In the genomic region with DNA sequence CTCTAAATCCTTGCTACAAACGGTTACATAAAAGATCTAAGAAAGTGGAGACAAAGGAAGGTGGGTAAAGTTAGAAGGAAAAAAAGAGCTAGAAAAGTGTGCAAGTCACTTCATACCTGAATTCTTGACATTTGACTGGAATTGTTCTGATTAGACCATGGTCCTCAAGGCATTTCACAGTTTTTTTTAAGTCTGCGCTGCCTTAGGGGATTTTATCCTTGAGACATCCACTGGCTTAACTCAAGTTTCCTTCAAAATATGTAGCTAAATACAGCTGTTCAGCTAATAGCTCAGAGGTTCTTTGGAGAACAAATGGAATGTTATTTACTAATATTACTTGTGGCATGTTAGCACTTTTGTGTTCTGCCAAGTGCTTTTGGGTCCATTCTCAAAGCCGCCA, we compare ENCODE assay signal across 38 cellular contexts.
"Had no signal": no experiment of that assay in that cellular context is flagged by ENCODE, and none has a peak within 500 bp of the region (broad histone marks: within the 10 kb centered on the region; RNA-seq: fewer than 3 reads in every experiment).

No MANE protein-coding gene starts in this region.

- H3K4me3 ChIP-seq: adrenal gland, ascending aorta, body of pancreas, breast epithelium, cardiac muscle cell had no signal

- H3K27me3 ChIP-seq: adrenal gland, ascending aorta, body of pancreas, brain microvascular endothelial cell, breast epithelium, cardiac muscle cell had no signal

- H3K36me3 ChIP-seq: adrenal gland, ascending aorta, brain microvascular endothelial cell, breast epithelium, cardiac muscle cell had no signal

- H3K27ac ChIP-seq: adrenal gland, ascending aorta, body of pancreas, brain microvascular endothelial cell, breast epithelium, cardiac muscle cell had no signal

- H3K4me1 ChIP-seq: adrenal gland, ascending aorta, body of pancreas, breast epithelium had no signal

- H3K27me3 Mint-ChIP-seq: activated naive CD8-positive, alpha-beta T cell treated with anti-CD3 and anti-CD28 coated beads, Interleukin-2, amount 10 ng/mL, durations not matched to agents 7 days and 5 days; activated T-helper 17 cell treated with anti-CD3 and anti-CD28 coated beads, Interleukin-2, amount 50 U/mL, for 72 hours; brain; central memory CD8-positive, alpha-beta T cell had no signal

- DNase-seq: activated effector memory CD4-positive, alpha-beta T cell treated with anti-CD3 and anti-CD28 coated beads, Interleukin-2, amount 50 U/mL, for 16 hours; activated effector memory CD4-positive, alpha-beta T cell treated with Interleukin-2 at 50 U/mL for 16 hours; activated gamma-delta T cell; activated gamma-delta T cell treated with Interleukin-2 at 50 U/mL for 16 hours; activated naive CD4-positive, alpha-beta T cell; activated naive CD4-positive, alpha-beta T cell treated with anti-CD3 and anti-CD28 coated beads for 36 hours; activated naive CD4-positive, alpha-beta T cell treated with anti-CD3 and anti-CD28 coated beads, Interleukin-2, amount 50 U/mL, for 16 hours; activated naive CD4-positive, alpha-beta T cell treated with Interleukin-2 at 50 U/mL for 16 hours; activated naive CD8-positive, alpha-beta T cell treated with anti-CD3 and anti-CD28 coated beads for 36 hours; activated naive CD8-positive, alpha-beta T cell treated with anti-CD3 and anti-CD28 coated beads, Interleukin-2, amount 10 ng/mL, durations not matched to agents 7 days and 5 days; activated naive CD8-positive, alpha-beta T cell treated with anti-CD3 and anti-CD28 coated beads, Interleukin-2, amount 50 U/mL, for 24 hours; activated T-cell treated with anti-CD3 and anti-CD28 coated beads, Interleukin-2, amount 50 U/mL, for 1 hour; activated T-cell treated with anti-CD3 and anti-CD28 coated beads, Interleukin-2, amount 50 U/mL, for 24 hours; activated T-cell treated with anti-CD3 and anti-CD28 coated beads, Interleukin-2, amount 50 U/mL, for 4 hours; activated T-cell treated with anti-CD3 and anti-CD28 coated beads, Interleukin-2, amount 50 U/mL, for 48 hours; activated T-cell treated with anti-CD3 and anti-CD28 coated beads, Interleukin-2, amount 50 U/mL, for 72 hours; adrenal gland; amniotic stem cell; amygdala; anterior cingulate cortex; aorta; body of pancreas; brain microvascular endothelial cell; caudate nucleus; central memory CD4-positive, alpha-beta T cell; cerebellar nuclear complex had no signal

- H3K9me3 Mint-ChIP-seq: activated naive CD4-positive, alpha-beta T cell treated with anti-CD3 and anti-CD28 coated beads for 36 hours; activated naive CD4-positive, alpha-beta T cell treated with anti-CD3 and anti-CD28 coated beads, Interleukin-2, amount 50 U/mL, for 24 hours; activated naive CD4-positive, alpha-beta T cell treated with anti-CD3 and anti-CD28 coated beads, Interleukin-2, amount 50 U/mL, for 72 hours; activated naive CD8-positive, alpha-beta T cell treated with anti-CD3 and anti-CD28 coated beads for 36 hours; activated naive CD8-positive, alpha-beta T cell treated with anti-CD3 and anti-CD28 coated beads, Interleukin-2, amount 10 ng/mL, durations not matched to agents 7 days and 5 days; activated naive CD8-positive, alpha-beta T cell treated with anti-CD3 and anti-CD28 coated beads, Interleukin-2, amount 50 U/mL, for 24 hours; activated T-cell treated with anti-CD3 and anti-CD28 coated beads, Interleukin-2, amount 50 U/mL, for 24 hours; activated T-cell treated with anti-CD3 and anti-CD28 coated beads, Interleukin-2, amount 50 U/mL, for 4 hours; activated T-helper 1 cell treated with anti-CD3 and anti-CD28 coated beads, Interleukin-12 subunit alpha, Interleukin-12 subunit beta, Interleukin-2, Interleukin-4 antibody, amounts not matched to agents 30 ng/mL and 10 ng/mL and 1 ng/mL, durations not matched to agents 14 hours and 24 hours and 36 hours; activated T-helper 2 cell treated with anti-CD3 and anti-CD28 coated beads, Interferon-gamma antibody, Interleukin-2, Interleukin-4, amounts not matched to agents 10 μg/mL and 5 μg/mL and 100 μg/mL, durations not matched to agents 14 hours and 24 hours and 36 hours; central memory CD8-positive, alpha-beta T cell had no signal

- H3K36me3 Mint-ChIP-seq: activated naive CD4-positive, alpha-beta T cell treated with anti-CD3 and anti-CD28 coated beads, Interleukin-2, amount 50 U/mL, for 24 hours; activated naive CD4-positive, alpha-beta T cell treated with anti-CD3 and anti-CD28 coated beads, Interleukin-2, amount 50 U/mL, for 72 hours; activated naive CD8-positive, alpha-beta T cell; activated naive CD8-positive, alpha-beta T cell treated with anti-CD3 and anti-CD28 coated beads for 36 hours; activated naive CD8-positive, alpha-beta T cell treated with anti-CD3 and anti-CD28 coated beads, Interleukin-2, amount 10 ng/mL, durations not matched to agents 7 days and 5 days had no signal

- H3K4me1 Mint-ChIP-seq: activated naive CD4-positive, alpha-beta T cell treated with anti-CD3 and anti-CD28 coated beads, Interleukin-2, amount 50 U/mL, for 24 hours; activated naive CD8-positive, alpha-beta T cell treated with anti-CD3 and anti-CD28 coated beads for 36 hours; activated naive CD8-positive, alpha-beta T cell treated with anti-CD3 and anti-CD28 coated beads, Interleukin-2, amount 10 ng/mL, durations not matched to agents 7 days and 5 days; activated naive CD8-positive, alpha-beta T cell treated with anti-CD3 and anti-CD28 coated beads, Interleukin-2, amount 50 U/mL, for 24 hours; activated T-helper 17 cell treated with anti-CD3 and anti-CD28 coated beads, Interleukin-2, amount 50 U/mL, for 72 hours; brain; central memory CD8-positive, alpha-beta T cell had no signal

- FAIRE-seq: astrocyte had no signal

- H3K9me3 ChIP-seq: adrenal gland, ascending aorta, body of pancreas, breast epithelium had no signal

- ATAC-seq: activated naive CD4-positive, alpha-beta T cell treated with anti-CD3 and anti-CD28 coated beads, Interleukin-2, amount 50 U/mL, for 72 hours; activated naive CD8-positive, alpha-beta T cell treated with anti-CD3 and anti-CD28 coated beads, Interleukin-2, amount 50 U/mL, for 24 hours; activated T-cell treated with anti-CD3 and anti-CD28 coated beads, Interleukin-2, amount 50 U/mL, for 4 hours; activated T-cell treated with anti-CD3 and anti-CD28 coated beads, Interleukin-2, amount 50 U/mL, for 72 hours; activated T-helper 17 cell treated with anti-CD3 and anti-CD28 coated beads, Interleukin-2, amount 50 U/mL, for 72 hours; body of pancreas had no signal

- H3K27ac Mint-ChIP-seq: activated naive CD4-positive, alpha-beta T cell treated with anti-CD3 and anti-CD28 coated beads for 36 hours; activated naive CD4-positive, alpha-beta T cell treated with anti-CD3 and anti-CD28 coated beads, Interleukin-2, amount 50 U/mL, for 24 hours; activated naive CD4-positive, alpha-beta T cell treated with anti-CD3 and anti-CD28 coated beads, Interleukin-2, amount 50 U/mL, for 72 hours; activated naive CD8-positive, alpha-beta T cell; activated naive CD8-positive, alpha-beta T cell treated with anti-CD3 and anti-CD28 coated beads for 36 hours; activated naive CD8-positive, alpha-beta T cell treated with anti-CD3 and anti-CD28 coated beads, Interleukin-2, amount 10 ng/mL, durations not matched to agents 7 days and 5 days; activated naive CD8-positive, alpha-beta T cell treated with anti-CD3 and anti-CD28 coated beads, Interleukin-2, amount 50 U/mL, for 24 hours; activated T-cell treated with anti-CD3 and anti-CD28 coated beads, Interleukin-2, amount 50 U/mL, for 24 hours; activated T-cell treated with anti-CD3 and anti-CD28 coated beads, Interleukin-2, amount 50 U/mL, for 72 hours; activated T-helper 1 cell treated with anti-CD3 and anti-CD28 coated beads, Interleukin-12 subunit alpha, Interleukin-12 subunit beta, Interleukin-2, Interleukin-4 antibody, amounts not matched to agents 30 ng/mL and 10 ng/mL and 1 ng/mL, durations not matched to agents 14 hours and 24 hours and 36 hours; activated T-helper 17 cell treated with anti-CD3 and anti-CD28 coated beads, Interleukin-2, amount 50 U/mL, for 72 hours; activated T-helper 2 cell treated with anti-CD3 and anti-CD28 coated beads, Interferon-gamma antibody, Interleukin-2, Interleukin-4, amounts not matched to agents 10 μg/mL and 5 μg/mL and 100 μg/mL, durations not matched to agents 14 hours and 24 hours and 36 hours; brain had no signal

- H3K4me3 Mint-ChIP-seq: activated naive CD4-positive, alpha-beta T cell treated with anti-CD3 and anti-CD28 coated beads for 36 hours; activated naive CD4-positive, alpha-beta T cell treated with anti-CD3 and anti-CD28 coated beads, Interleukin-2, amount 50 U/mL, for 24 hours; activated naive CD8-positive, alpha-beta T cell; activated naive CD8-positive, alpha-beta T cell treated with anti-CD3 and anti-CD28 coated beads for 36 hours; activated naive CD8-positive, alpha-beta T cell treated with anti-CD3 and anti-CD28 coated beads, Interleukin-2, amount 10 ng/mL, durations not matched to agents 7 days and 5 days; activated naive CD8-positive, alpha-beta T cell treated with anti-CD3 and anti-CD28 coated beads, Interleukin-2, amount 50 U/mL, for 24 hours; activated T-cell treated with anti-CD3 and anti-CD28 coated beads, Interleukin-2, amount 50 U/mL, for 24 hours; activated T-cell treated with anti-CD3 and anti-CD28 coated beads, Interleukin-2, amount 50 U/mL, for 4 hours; activated T-cell treated with anti-CD3 and anti-CD28 coated beads, Interleukin-2, amount 50 U/mL, for 72 hours; activated T-helper 1 cell treated with anti-CD3 and anti-CD28 coated beads, Interleukin-12 subunit alpha, Interleukin-12 subunit beta, Interleukin-2, Interleukin-4 antibody, amounts not matched to agents 30 ng/mL and 10 ng/mL and 1 ng/mL, durations not matched to agents 14 hours and 24 hours and 36 hours; activated T-helper 17 cell treated with anti-CD3 and anti-CD28 coated beads, Interleukin-2, amount 50 U/mL, for 72 hours; brain; central memory CD8-positive, alpha-beta T cell had no signal
